8 cellular contexts compared by ENCODE assay signal in genomic region chr22:39502109-39502788, GRCh38. TPM values are rescaled to one million over a fixed set of nuclear protein-coding genes. Genes with fewer than 3 reads are reported as not detected.
DNase-seq lines count a peak whose midpoint lies in the region; ATAC-seq and TF ChIP-seq lines count a peak whose summit lies in the region.

Gene MIEF1 (plus strand): TSS chr22:39502290. CDS start chr22:39511295, 9,005 bp downstream.

- peaks cover 10% of the 10 kb centered on the region for H3K36me3 ChIP-seq in H7 (replicated peaks; ENCODE audit: control insufficient read depth, insufficient read depth, low read length)
- H3K36me3 ChIP-seq in MM.1S (replicated peaks; ENCODE audit: insufficient read depth, low read length), result peaks cover 23% of the 10 kb centered on the region
- peaks cover 44% of the 10 kb centered on the region for H3K36me3 ChIP-seq in SJSA1
- H3K36me3 ChIP-seq in neuron (ENCODE audit: insufficient read depth, low read length), result peaks cover 30% of the 10 kb centered on the region
- H3K36me3 ChIP-seq in subcutaneous abdominal adipose tissue (ENCODE audit: control insufficient read depth in 5 of 5, insufficient read depth in 5 of 5, low read length in 5 of 5), result peaks cover 3 to 33% (median 28%) of the 10 kb centered on the region in 5 donors

- H2AFZ ChIP-seq in MM.1S (ENCODE audit: low read length), result peak within 1 kb of the TSS; percentile 78
- peak within 1 kb of the TSS; percentile 35 for H2AFZ ChIP-seq in neuron (ENCODE audit: low read depth, low read length)

- no peaks in the 10 kb centered on the region for H4K20me1 ChIP-seq in MM.1S (ENCODE audit: insufficient read depth, low read length)

- no peaks in the 10 kb centered on the region for H3K9me2 ChIP-seq in MM.1S (replicated peaks; ENCODE audit: insufficient read depth, low read length)

- H3K9ac ChIP-seq in MM.1S (ENCODE audit: low read length) (peak within 1 kb of the TSS; percentile 85), subcutaneous abdominal adipose tissue (ENCODE audit: low read length in 5 of 5) (peak within 1 kb of the TSS; percentile 63 to 88 (median 73))

- H3F3A ChIP-seq in MM.1S (ENCODE audit: insufficient read depth, low read length), result no peaks in the 10 kb centered on the region

- H3K27ac ChIP-seq in MM.1S (ENCODE audit: low read length) (peak within 1 kb of the TSS; percentile 27; the same call in 1 of the 2 replicates), SJSA1 (peak within 1 kb of the TSS; percentile 34), foreskin keratinocyte (peak within 1 kb of the TSS; percentile 6), subcutaneous abdominal adipose tissue (ENCODE audit: low read depth, low read length) (peak within 1 kb of the TSS; percentile 91)

- peaks cover 14% of the 10 kb centered on the region; the same call in 1 of the 2 replicates for H3K4me1 ChIP-seq in MM.1S (ENCODE audit: low read length)
- peaks cover 14% of the 10 kb centered on the region for H3K4me1 ChIP-seq in SJSA1 (replicated peaks)
- H3K4me1 ChIP-seq in foreskin keratinocyte, result no peaks in the 10 kb centered on the region
- peaks cover 23% of the 10 kb centered on the region for H3K4me1 ChIP-seq in neuron (ENCODE audit: insufficient read depth, low read length)
- H3K4me1 ChIP-seq in subcutaneous abdominal adipose tissue (ENCODE audit: control insufficient read depth in 5 of 5, insufficient read depth in 5 of 5, low read length in 5 of 5), result peaks cover 21 to 77% (median 67%) of the 10 kb centered on the region in 5 donors

- ATAC-seq in foreskin keratinocyte, result peak; percentile 87

- H3K9me3 ChIP-seq in MM.1S (replicated peaks; ENCODE audit: insufficient read depth, low read length) (no peaks in the 10 kb centered on the region), SJSA1 (replicated peaks) (no peaks in the 10 kb centered on the region), neuron (ENCODE audit: low read length) (no peaks in the 10 kb centered on the region), subcutaneous abdominal adipose tissue (ENCODE audit: control insufficient read depth in 5 of 5, low read length in 5 of 5) (no peaks in the 10 kb centered on the region)

- peaks cover 52% of the 10 kb centered on the region for H3K79me2 ChIP-seq in MM.1S (ENCODE audit: low read length)

- no peak for TF ChIP-seq CTCF in MM.1S (IDR thresholded peaks at IDR 0.05; ENCODE audit: low read length)
- TF ChIP-seq CTCF in foreskin keratinocyte (conservative IDR thresholded peaks at IDR 0.05), result peak; percentile 12

- DNase-seq in ELR (ENCODE audit: low read depth), result peak; percentile 97
- DNase-seq in H7, result peak; percentile 98
- peak; percentile 96 for DNase-seq in MM.1S
- peak; percentile 86 to 98 for DNase-seq in SJSA1 (ENCODE audit: low read depth in 1 of 2, low spot score in 2 of 2)
- DNase-seq in activated gamma-delta T cell treated with anti-CD3 and anti-CD28 coated beads, Interleukin-2, amount 50 U/mL, for 16 hours (ENCODE audit: low read depth), result peak; percentile 86
- DNase-seq in foreskin keratinocyte, result peak; percentile 75 to 84

- H3K4me3 ChIP-seq in H7 (ENCODE audit: insufficient read depth, low read depth, low read length) (peak within 1 kb of the TSS; percentile 93), MM.1S (ENCODE audit: low read length) (peak within 1 kb of the TSS; percentile 82), SJSA1 (peak within 1 kb of the TSS; percentile 84), neuron (ENCODE audit: low read length) (peak within 1 kb of the TSS; percentile 95), subcutaneous abdominal adipose tissue (ENCODE audit: low read depth in 1 of 5, low read length in 5 of 5) (peak within 1 kb of the TSS; percentile 70 to 89 (median 82))

- H3K27me3 ChIP-seq in H7 (ENCODE audit: control insufficient read depth, insufficient read depth, low read length), result peaks cover 6% of the 10 kb centered on the region; the same call in 1 of the 2 replicates
- no peaks in the 10 kb centered on the region for H3K27me3 ChIP-seq in MM.1S (replicated peaks; ENCODE audit: insufficient read depth, low read length)
- no peaks in the 10 kb centered on the region for H3K27me3 ChIP-seq in SJSA1 (replicated peaks)
- no peaks in the 10 kb centered on the region for H3K27me3 ChIP-seq in foreskin keratinocyte
- H3K27me3 ChIP-seq in neuron (ENCODE audit: insufficient read depth, low read length), result no peaks in the 10 kb centered on the region
- H3K27me3 ChIP-seq in subcutaneous abdominal adipose tissue (ENCODE audit: control insufficient read depth in 5 of 5, insufficient read depth in 4 of 5, low read length in 5 of 5), result no peaks in the 10 kb centered on the region

- H3K4me2 ChIP-seq in MM.1S (ENCODE audit: low read depth, low read length), result peak within 1 kb of the TSS; percentile 85

RNA-seq across cellular contexts. Expression of gene MIEF1, which starts in this region (rescaled TPM):
- total RNA-seq in H7 (2014; rRNA removed; shearing (Covaris generic)), result 26.4 and 28.3 TPM in 2 replicates
- total RNA-seq in SJSA1 (2014; rRNA removed; shearing (Covaris generic)), result 20.9 and 22.9 TPM in 2 replicates
- total RNA-seq in foreskin keratinocyte, result 27.6 and 28.0 TPM in 2 replicates
- polyA plus RNA-seq in foreskin keratinocyte, result 10.0 and 11.2 TPM in 2 replicates

Comparison
In these comparisons a context has a peak if more than half of its experiments do, and no peak if none do; other contexts are left out.
1. Peak in every context shown above with its lines: DNase-seq, ATAC-seq, H3K4me3 ChIP-seq and H3K27ac ChIP-seq.
2. H3K27ac ChIP-seq: peak in every context shown above with its lines; median percentile 91 in subcutaneous abdominal adipose tissue; 34 in SJSA1; 27 in MM.1S; 6 in foreskin keratinocyte.